In genomic region chr5:132681476-132681831, GRCh38 we compare ENCODE assay signal across 31 cellular contexts. TPM values are rescaled to one million over a fixed set of nuclear protein-coding genes. Genes with fewer than 3 reads are reported as not detected.
"Had no signal": no experiment of that assay in that cellular context is flagged by ENCODE, and none has a peak within 500 bp of the region (broad histone marks: within the 10 kb centered on the region; RNA-seq: fewer than 3 reads in every experiment).

No MANE protein-coding gene starts in this region.

- H2AFZ ChIP-seq: neural progenitor cell had no signal

- ATAC-seq: activated T-cell treated with anti-CD3 and anti-CD28 coated beads, Interleukin-2, amount 50 U/mL, for 4 hours; activated T-helper 17 cell treated with anti-CD3 and anti-CD28 coated beads, Interleukin-2, amount 50 U/mL, for 72 hours; gastroesophageal sphincter; heart left ventricle; left colon; natural killer cell; stimulated activated naive CD8-positive, alpha-beta T cell treated with anti-CD3 and anti-CD28 coated beads, Interleukin-15, Interleukin-2, amounts not matched to agents 100 U/mL and 50 U/mL, for 24 hours had no signal

- H3K4me1 ChIP-seq: breast epithelium, neural progenitor cell, right atrium auricular region had no signal

- H3K9me3 ChIP-seq: breast epithelium, gastroesophageal sphincter, heart left ventricle, right atrium auricular region, thoracic aorta, vagina had no signal

- H3K9me3 Mint-ChIP-seq: activated CD4-positive, alpha-beta memory T cell treated with anti-CD3 and anti-CD28 coated beads for 36 hours; activated T-cell treated with anti-CD3 and anti-CD28 coated beads, Interleukin-2, amount 50 U/mL, for 4 hours; activated T-helper 17 cell treated with anti-CD3 and anti-CD28 coated beads, Interleukin-2, amount 50 U/mL, for 72 hours; immature natural killer cell; natural killer cell; neural progenitor cell; type B pancreatic cell had no signal

- H3K4me2 ChIP-seq: neural progenitor cell, smooth muscle cell had no signal

- H3K27ac ChIP-seq: breast epithelium, gastroesophageal sphincter, heart left ventricle, neural progenitor cell, right atrium auricular region, thoracic aorta, vagina had no signal

- H3K4me3 ChIP-seq: breast epithelium, gastroesophageal sphincter, heart left ventricle, neural progenitor cell, right atrium auricular region, smooth muscle cell, thoracic aorta, vagina had no signal

- H3K4me3 Mint-ChIP-seq: activated CD4-positive, alpha-beta memory T cell treated with anti-CD3 and anti-CD28 coated beads for 36 hours; activated T-cell treated with anti-CD3 and anti-CD28 coated beads, Interleukin-2, amount 50 U/mL, for 4 hours; activated T-helper 17 cell treated with anti-CD3 and anti-CD28 coated beads, Interleukin-2, amount 50 U/mL, for 72 hours; immature natural killer cell; natural killer cell; neural progenitor cell; type B pancreatic cell had no signal

- DNase-seq: activated CD4-positive, alpha-beta memory T cell treated with anti-CD3 and anti-CD28 coated beads for 36 hours; activated CD4-positive, alpha-beta T cell treated with anti-CD3 and anti-CD28 coated beads for 48 hours; activated gamma-delta T cell treated with Interleukin-2 at 50 U/mL for 16 hours; activated naive CD4-positive, alpha-beta T cell treated with anti-CD3 and anti-CD28 coated beads, Interleukin-2, amount 50 U/mL, for 16 hours; activated T-cell treated with anti-CD3 and anti-CD28 coated beads, Interleukin-2, amount 50 U/mL, for 4 hours; central memory CD4-positive, alpha-beta T cell; heart left ventricle; hypothalamus; immature natural killer cell; kidney; left colon; midbrain; natural killer cell; stimulated activated CD4-positive, alpha-beta T cell treated with anti-CD3 and anti-CD28 coated beads, Interleukin-2, amount 100 ng/mL, for 24 hours; stimulated activated naive CD8-positive, alpha-beta T cell treated with anti-CD3 and anti-CD28 coated beads, Interleukin-15, Interleukin-2, amounts not matched to agents 100 U/mL and 50 U/mL, for 24 hours had no signal

- H3K27me3 Mint-ChIP-seq: activated CD4-positive, alpha-beta memory T cell treated with anti-CD3 and anti-CD28 coated beads for 36 hours; activated T-helper 17 cell treated with anti-CD3 and anti-CD28 coated beads, Interleukin-2, amount 50 U/mL, for 72 hours; type B pancreatic cell had no signal

- H3K36me3 Mint-ChIP-seq: activated CD4-positive, alpha-beta memory T cell treated with anti-CD3 and anti-CD28 coated beads for 36 hours; natural killer cell; type B pancreatic cell had no signal

- H3K9ac ChIP-seq: neural progenitor cell had no signal

- FAIRE-seq: endothelial cell of umbilical vein, kidney had no signal

- H3K27ac Mint-ChIP-seq: activated CD4-positive, alpha-beta memory T cell treated with anti-CD3 and anti-CD28 coated beads for 36 hours; activated T-helper 17 cell treated with anti-CD3 and anti-CD28 coated beads, Interleukin-2, amount 50 U/mL, for 72 hours; immature natural killer cell; natural killer cell; neural progenitor cell; type B pancreatic cell had no signal

- H3K27me3 ChIP-seq: breast epithelium, gastroesophageal sphincter, heart left ventricle, neural progenitor cell, right atrium auricular region, vagina had no signal

- H3K36me3 ChIP-seq: breast epithelium, gastroesophageal sphincter, heart left ventricle, neural progenitor cell, right atrium auricular region, thoracic aorta, vagina had no signal

RNA-seq across cellular contexts. Expression of gene IL4, which starts 7.7 kb away (rescaled TPM):
- total RNA-seq: activated T-helper 17 cell treated with anti-CD3 and anti-CD28 coated beads, Interleukin-2, amount 50 U/mL, for 72 hours; breast epithelium; endothelial cell of umbilical vein; fibroblast of lung; fibroblast of villous mesenchyme; gastroesophageal sphincter; heart left ventricle; kidney; left colon; lower leg skin; omental fat pad; pulmonary artery endothelial cell; right atrium auricular region; smooth muscle cell; thoracic aorta; vagina had no signal
- polyA plus RNA-seq: endothelial cell of umbilical vein, esophagus, fibroblast of lung, heart left ventricle, immature natural killer cell, smooth muscle cell had no signal

RNA-seq across cellular contexts. Expression of gene IL13, which starts 23.5 kb away (rescaled TPM):
- total RNA-seq: endothelial cell of umbilical vein, fibroblast of lung, fibroblast of villous mesenchyme, gastroesophageal sphincter, kidney, left colon, lower leg skin, pulmonary artery endothelial cell, right atrium auricular region, vagina had no signal
- polyA plus RNA-seq: esophagus, fibroblast of lung, heart left ventricle, smooth muscle cell had no signal
